ENCODE assay signal across 2 cellular contexts in genomic region chr12:12803186-12803585, GRCh38.
TF ChIP-seq lines count a peak whose summit lies in the region.

No MANE protein-coding gene starts in this region.

TF ChIP-seq in GM23338, 12 proteins besides CTCF, POLR2A, EP300 and RAD21 (continued from another document):
- TF ChIP-seq, protein P1, sequence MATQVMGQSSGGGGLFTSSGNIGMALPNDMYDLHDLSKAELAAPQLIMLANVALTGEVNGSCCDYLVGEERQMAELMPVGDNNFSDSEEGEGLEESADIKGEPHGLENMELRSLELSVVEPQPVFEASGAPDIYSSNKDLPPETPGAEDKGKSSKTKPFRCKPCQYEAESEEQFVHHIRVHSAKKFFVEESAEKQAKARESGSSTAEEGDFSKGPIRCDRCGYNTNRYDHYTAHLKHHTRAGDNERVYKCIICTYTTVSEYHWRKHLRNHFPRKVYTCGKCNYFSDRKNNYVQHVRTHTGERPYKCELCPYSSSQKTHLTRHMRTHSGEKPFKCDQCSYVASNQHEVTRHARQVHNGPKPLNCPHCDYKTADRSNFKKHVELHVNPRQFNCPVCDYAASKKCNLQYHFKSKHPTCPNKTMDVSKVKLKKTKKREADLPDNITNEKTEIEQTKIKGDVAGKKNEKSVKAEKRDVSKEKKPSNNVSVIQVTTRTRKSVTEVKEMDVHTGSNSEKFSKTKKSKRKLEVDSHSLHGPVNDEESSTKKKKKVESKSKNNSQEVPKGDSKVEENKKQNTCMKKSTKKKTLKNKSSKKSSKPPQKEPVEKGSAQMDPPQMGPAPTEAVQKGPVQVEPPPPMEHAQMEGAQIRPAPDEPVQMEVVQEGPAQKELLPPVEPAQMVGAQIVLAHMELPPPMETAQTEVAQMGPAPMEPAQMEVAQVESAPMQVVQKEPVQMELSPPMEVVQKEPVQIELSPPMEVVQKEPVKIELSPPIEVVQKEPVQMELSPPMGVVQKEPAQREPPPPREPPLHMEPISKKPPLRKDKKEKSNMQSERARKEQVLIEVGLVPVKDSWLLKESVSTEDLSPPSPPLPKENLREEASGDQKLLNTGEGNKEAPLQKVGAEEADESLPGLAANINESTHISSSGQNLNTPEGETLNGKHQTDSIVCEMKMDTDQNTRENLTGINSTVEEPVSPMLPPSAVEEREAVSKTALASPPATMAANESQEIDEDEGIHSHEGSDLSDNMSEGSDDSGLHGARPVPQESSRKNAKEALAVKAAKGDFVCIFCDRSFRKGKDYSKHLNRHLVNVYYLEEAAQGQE (IDR thresholded peaks at IDR 0.05; ENCODE audit: unreplicated experiment), result no peak
- TF ChIP-seq POLR2AphosphoS5 (IDR thresholded peaks at IDR 0.05; ENCODE audit: low read depth) (no peak), NANOG (IDR thresholded peaks at IDR 0.05; ENCODE audit: borderline replicate concordance) (no peak), JUNB (IDR thresholded peaks at IDR 0.05; ENCODE audit: unreplicated experiment) (no peak), ZNF114 (CRISPR knock-in tag; IDR thresholded peaks at IDR 0.05) (no peak), ZNF331 (CRISPR knock-in tag; IDR thresholded peaks at IDR 0.05; ENCODE audit: low read depth) (no peak), ETS1 (IDR thresholded peaks at IDR 0.05) (no peak), STAT1 (IDR thresholded peaks at IDR 0.05; ENCODE audit: unreplicated experiment) (no peak), EZH2 (IDR thresholded peaks at IDR 0.05; ENCODE audit: low read depth, unreplicated experiment) (no peak), CREB1 (CRISPR knock-in tag; IDR thresholded peaks at IDR 0.05; ENCODE audit: low read depth) (no peak)
- TF ChIP-seq, protein P2, sequence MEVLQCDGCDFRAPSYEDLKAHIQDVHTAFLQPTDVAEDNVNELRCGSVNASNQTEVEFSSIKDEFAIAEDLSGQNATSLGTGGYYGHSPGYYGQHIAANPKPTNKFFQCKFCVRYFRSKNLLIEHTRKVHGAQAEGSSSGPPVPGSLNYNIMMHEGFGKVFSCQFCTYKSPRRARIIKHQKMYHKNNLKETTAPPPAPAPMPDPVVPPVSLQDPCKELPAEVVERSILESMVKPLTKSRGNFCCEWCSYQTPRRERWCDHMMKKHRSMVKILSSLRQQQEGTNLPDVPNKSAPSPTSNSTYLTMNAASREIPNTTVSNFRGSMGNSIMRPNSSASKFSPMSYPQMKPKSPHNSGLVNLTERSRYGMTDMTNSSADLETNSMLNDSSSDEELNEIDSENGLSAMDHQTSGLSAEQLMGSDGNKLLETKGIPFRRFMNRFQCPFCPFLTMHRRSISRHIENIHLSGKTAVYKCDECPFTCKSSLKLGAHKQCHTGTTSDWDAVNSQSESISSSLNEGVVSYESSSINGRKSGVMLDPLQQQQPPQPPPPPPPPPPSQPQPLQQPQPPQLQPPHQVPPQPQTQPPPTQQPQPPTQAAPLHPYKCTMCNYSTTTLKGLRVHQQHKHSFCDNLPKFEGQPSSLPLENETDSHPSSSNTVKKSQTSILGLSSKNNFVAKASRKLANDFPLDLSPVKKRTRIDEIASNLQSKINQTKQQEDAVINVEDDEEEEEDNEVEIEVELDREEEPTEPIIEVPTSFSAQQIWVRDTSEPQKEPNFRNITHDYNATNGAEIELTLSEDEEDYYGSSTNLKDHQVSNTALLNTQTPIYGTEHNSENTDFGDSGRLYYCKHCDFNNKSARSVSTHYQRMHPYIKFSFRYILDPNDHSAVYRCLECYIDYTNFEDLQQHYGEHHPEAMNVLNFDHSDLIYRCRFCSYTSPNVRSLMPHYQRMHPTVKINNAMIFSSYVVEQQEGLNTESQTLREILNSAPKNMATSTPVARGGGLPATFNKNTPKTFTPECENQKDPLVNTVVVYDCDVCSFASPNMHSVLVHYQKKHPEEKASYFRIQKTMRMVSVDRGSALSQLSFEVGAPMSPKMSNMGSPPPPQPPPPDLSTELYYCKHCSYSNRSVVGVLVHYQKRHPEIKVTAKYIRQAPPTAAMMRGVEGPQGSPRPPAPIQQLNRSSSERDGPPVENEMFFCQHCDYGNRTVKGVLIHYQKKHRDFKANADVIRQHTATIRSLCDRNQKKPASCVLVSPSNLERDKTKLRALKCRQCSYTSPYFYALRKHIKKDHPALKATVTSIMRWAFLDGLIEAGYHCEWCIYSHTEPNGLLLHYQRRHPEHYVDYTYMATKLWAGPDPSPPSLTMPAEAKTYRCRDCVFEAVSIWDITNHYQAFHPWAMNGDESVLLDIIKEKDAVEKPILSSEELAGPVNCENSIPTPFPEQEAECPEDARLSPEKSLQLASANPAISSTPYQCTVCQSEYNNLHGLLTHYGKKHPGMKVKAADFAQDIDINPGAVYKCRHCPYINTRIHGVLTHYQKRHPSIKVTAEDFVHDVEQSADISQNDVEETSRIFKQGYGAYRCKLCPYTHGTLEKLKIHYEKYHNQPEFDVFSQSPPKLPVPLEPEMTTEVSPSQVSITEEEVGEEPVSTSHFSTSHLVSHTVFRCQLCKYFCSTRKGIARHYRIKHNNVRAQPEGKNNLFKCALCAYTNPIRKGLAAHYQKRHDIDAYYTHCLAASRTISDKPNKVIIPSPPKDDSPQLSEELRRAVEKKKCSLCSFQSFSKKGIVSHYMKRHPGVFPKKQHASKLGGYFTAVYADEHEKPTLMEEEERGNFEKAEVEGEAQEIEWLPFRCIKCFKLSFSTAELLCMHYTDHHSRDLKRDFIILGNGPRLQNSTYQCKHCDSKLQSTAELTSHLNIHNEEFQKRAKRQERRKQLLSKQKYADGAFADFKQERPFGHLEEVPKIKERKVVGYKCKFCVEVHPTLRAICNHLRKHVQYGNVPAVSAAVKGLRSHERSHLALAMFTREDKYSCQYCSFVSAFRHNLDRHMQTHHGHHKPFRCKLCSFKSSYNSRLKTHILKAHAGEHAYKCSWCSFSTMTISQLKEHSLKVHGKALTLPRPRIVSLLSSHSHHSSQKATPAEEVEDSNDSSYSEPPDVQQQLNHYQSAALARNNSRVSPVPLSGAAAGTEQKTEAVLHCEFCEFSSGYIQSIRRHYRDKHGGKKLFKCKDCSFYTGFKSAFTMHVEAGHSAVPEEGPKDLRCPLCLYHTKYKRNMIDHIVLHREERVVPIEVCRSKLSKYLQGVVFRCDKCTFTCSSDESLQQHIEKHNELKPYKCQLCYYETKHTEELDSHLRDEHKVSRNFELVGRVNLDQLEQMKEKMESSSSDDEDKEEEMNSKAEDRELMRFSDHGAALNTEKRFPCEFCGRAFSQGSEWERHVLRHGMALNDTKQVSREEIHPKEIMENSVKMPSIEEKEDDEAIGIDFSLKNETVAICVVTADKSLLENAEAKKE (CRISPR knock-in tag; IDR thresholded peaks at IDR 0.05), result no peak

TF ChIP-seq in IMR-90, 13 proteins besides CTCF, POLR2A, EP300 and RAD21 (continued from another document):
- TF ChIP-seq, protein P3, sequence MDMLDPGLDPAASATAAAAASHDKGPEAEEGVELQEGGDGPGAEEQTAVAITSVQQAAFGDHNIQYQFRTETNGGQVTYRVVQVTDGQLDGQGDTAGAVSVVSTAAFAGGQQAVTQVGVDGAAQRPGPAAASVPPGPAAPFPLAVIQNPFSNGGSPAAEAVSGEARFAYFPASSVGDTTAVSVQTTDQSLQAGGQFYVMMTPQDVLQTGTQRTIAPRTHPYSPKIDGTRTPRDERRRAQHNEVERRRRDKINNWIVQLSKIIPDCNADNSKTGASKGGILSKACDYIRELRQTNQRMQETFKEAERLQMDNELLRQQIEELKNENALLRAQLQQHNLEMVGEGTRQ (IDR thresholded peaks at IDR 0.05; ENCODE audit: low read depth, low read length), result peak; percentile 64
- TF ChIP-seq RFX5 (IDR thresholded peaks at IDR 0.05; ENCODE audit: low read depth, low read length) (no peak), MXI1 (IDR thresholded peaks at IDR 0.05; ENCODE audit: borderline replicate concordance, low read depth, low read length) (peak; percentile 68; the same call in 1 of the 2 replicates)
